Comparison of ENCODE assay signal across 10 cellular contexts in the genomic region with DNA sequence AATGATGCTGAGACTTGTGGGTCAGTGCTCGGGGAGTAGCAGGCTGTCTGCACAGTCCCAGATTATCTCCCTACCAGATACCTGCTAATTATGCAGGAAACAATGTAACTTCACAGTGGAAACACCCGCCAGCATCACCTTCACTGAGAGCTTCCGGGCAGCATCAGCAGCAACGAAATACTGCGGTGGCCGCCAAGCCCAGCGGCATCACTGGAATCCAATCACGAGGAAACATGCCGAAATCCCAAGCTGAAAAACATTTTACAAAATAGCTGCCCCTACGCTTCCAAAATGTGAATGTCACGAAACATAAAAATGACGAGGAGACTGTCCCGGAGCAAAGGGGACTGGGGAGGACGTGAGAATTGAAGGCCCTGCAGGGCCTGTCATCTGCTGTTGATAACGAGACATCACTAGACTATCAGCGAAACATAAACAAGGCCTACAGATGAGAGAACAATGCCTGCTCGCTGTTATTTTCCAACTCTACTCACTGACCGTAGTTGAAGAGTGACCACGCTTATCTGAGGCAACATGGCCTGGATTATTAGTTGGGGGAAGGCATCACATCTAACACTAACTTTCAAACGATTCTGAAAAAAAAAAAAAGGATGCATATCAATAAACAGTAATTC.
DNase-seq lines count a peak whose midpoint lies in the region; ATAC-seq and TF ChIP-seq lines count a peak whose summit lies in the region.
"Had no signal": no experiment of that assay in that cellular context is flagged by ENCODE, and none has a peak within 500 bp of the region (broad histone marks: within the 10 kb centered on the region; RNA-seq: fewer than 3 reads in every experiment).

No MANE protein-coding gene starts in this region.

- no peak overlapping the region for H4K91ac ChIP-seq in H9 (ENCODE audit: insufficient read length, low read depth, low read length)

- H3K4me3 ChIP-seq in adrenal gland (peak overlapping the region in 1 of 4 donors; percentile 43), right atrium auricular region (no peak overlapping the region), skeletal muscle tissue (ENCODE audit: low read length in 3 of 3) (no peak overlapping the region)

- H3T11ph ChIP-seq in H9 (ENCODE audit: low read length), result no peak overlapping the region

- H3K23me2 ChIP-seq in H9 (ENCODE audit: insufficient read length, low read depth, low read length, poor library complexity, severe bottlenecking), result no peaks in the 10 kb centered on the region

- no peak overlapping the region for H4K5ac ChIP-seq in H9 (ENCODE audit: insufficient read length, low read depth, low read length)

- no peak for TF ChIP-seq POLR2A in adrenal gland (IDR thresholded peaks at IDR 0.05)

- no peaks in the 10 kb centered on the region for H3K9me3 ChIP-seq in H9 (ENCODE audit: control insufficient read depth, low read depth, low read length)
- no peaks in the 10 kb centered on the region for H3K9me3 ChIP-seq in adrenal gland (replicated peaks in 1 of 3)
- no peaks in the 10 kb centered on the region for H3K9me3 ChIP-seq in right atrium auricular region
- H3K9me3 ChIP-seq in skeletal muscle tissue (ENCODE audit: control insufficient read depth in 3 of 3, low read length in 3 of 3), result no peaks in the 10 kb centered on the region

- no CpG with 5 or more reads among the region's 20 CpGs for WGBS in H9 (ENCODE audit: extremely low coverage, insufficient read length, low lambda C conversion rate)
- WGBS in adrenal gland, 4 donors, result 89 to 96% (median 92%) methylated on average over 19 to 20 of the region's 20 CpGs

- H4K8ac ChIP-seq in H9 (replicated peaks; ENCODE audit: insufficient read length, low read depth, low read length), result no peak overlapping the region

- H2BK5ac ChIP-seq in H9 (ENCODE audit: insufficient read length, low read length), result no peak overlapping the region

- no peak overlapping the region for H3K27ac ChIP-seq in H9 (ENCODE audit: insufficient read length, low read depth, low read length)
- H3K27ac ChIP-seq in adrenal gland, result peak overlapping the region in 3 of 5 donors; percentile 11 to 95 (median 81)
- peak overlapping the region; percentile 85 to 91 for H3K27ac ChIP-seq in right atrium auricular region
- H3K27ac ChIP-seq in skeletal muscle tissue (ENCODE audit: low read depth, low read length), result peak overlapping the region; percentile 82

- no peak overlapping the region for H3K4ac ChIP-seq in H9 (ENCODE audit: low read depth, low read length)

- peaks cover 9% of the 10 kb centered on the region; the same call in 1 of the 2 replicates for H3K79me2 ChIP-seq in H9 (ENCODE audit: insufficient read depth, low read length)

- H2BK20ac ChIP-seq in H9 (ENCODE audit: low read depth, low read length, poor library complexity, severe bottlenecking), result no peak overlapping the region

- no peak overlapping the region for H2BK120ac ChIP-seq in H9 (ENCODE audit: low read depth, low read length, poor library complexity, severe bottlenecking)

- no peak for ATAC-seq in HG03565 (IDR thresholded peaks at IDR 0.05; ENCODE audit: unreplicated experiment)

- H3K56ac ChIP-seq in H9 (ENCODE audit: insufficient read length, low read depth, low read length), result no peak overlapping the region

- H3K27ac Mint-ChIP-seq in H9, result peak overlapping the region in 1 of 3 experiments; percentile 76; a peak in 2 of 7 replicates

- no peaks in the 10 kb centered on the region for H3K27me3 Mint-ChIP-seq in H9 (ENCODE audit: low read depth)

- in situ Hi-C loops in KBM-7 (cut with MboI; ENCODE audit: low pct_unique_long_range_greater_than_20kb, low sequenced_read_pairs), result no loop called here

- H3K79me1 ChIP-seq in H9 (ENCODE audit: insufficient read depth, low read depth, low read length, poor library complexity, severe bottlenecking), result peaks cover 3% of the 10 kb centered on the region

- TF ChIP-seq CTCF in H9 (conservative IDR thresholded peaks at IDR 0.05) (no peak), adrenal gland (IDR thresholded peaks at IDR 0.05) (no peak), right atrium auricular region (IDR thresholded peaks at IDR 0.05) (no peak)

- H2AK5ac ChIP-seq in H9 (ENCODE audit: insufficient read length, low read length), result no peak overlapping the region

- no peak overlapping the region for H2BK15ac ChIP-seq in H9 (ENCODE audit: low read depth, low read length)

- no peak overlapping the region for H2AFZ ChIP-seq in H9 (ENCODE audit: low read length)

- H3K4me1 ChIP-seq in H9 (ENCODE audit: insufficient read depth, low read length) (no peaks in the 10 kb centered on the region), adrenal gland (replicated peaks in 1 of 2) (peaks cover 36 to 49% of the 10 kb centered on the region in 2 donors), right atrium auricular region (peaks cover 0 to 60% of the 10 kb centered on the region in 2 donors), skeletal muscle tissue (ENCODE audit: control insufficient read depth in 3 of 3, insufficient read depth in 3 of 3, low read length in 3 of 3) (peaks cover 37 to 56% (median 47%) of the 10 kb centered on the region in 3 donors)

- H3K18ac ChIP-seq in H9 (ENCODE audit: insufficient read length, low read depth, low read length), result no peak overlapping the region

- H3K9ac ChIP-seq in H9 (ENCODE audit: extremely low read depth, insufficient read length, low read length) (no peak overlapping the region), skeletal muscle tissue (ENCODE audit: low read depth in 1 of 3, low read length in 3 of 3) (peak overlapping the region in 1 of 3 donors; percentile 84)

- H3K23ac ChIP-seq in H9 (ENCODE audit: insufficient read length, low read depth, low read length), result no peak overlapping the region

- peaks cover 23 to 25% of the 10 kb centered on the region in 2 experiments for H3K9me3 Mint-ChIP-seq in H9

- DNase-seq in H9 (peak; percentile 8), adrenal gland (peak in 5 of 7 donors; percentile 10 to 51 (median 16)), right atrium auricular region (ENCODE audit: low spot score) (no peak), KBM-7 (no peak), NCI-H82 (lab: John Stamatoyannopoulos, UW) (no peak)
- DNase-seq in effector CD4-positive, alpha-beta T cell, result no peak
- DNase-seq: amniotic stem cell, NCI-H2081 had no signal

- H4K20me1 ChIP-seq in H9 (ENCODE audit: control insufficient read depth, insufficient read depth, insufficient read length), result no peaks in the 10 kb centered on the region

- no peak overlapping the region for H3K4me3 Mint-ChIP-seq in H9

- H3K36me3 ChIP-seq in adrenal gland (replicated peaks in 1 of 2) (no peaks in the 10 kb centered on the region), right atrium auricular region (no peaks in the 10 kb centered on the region), skeletal muscle tissue (ENCODE audit: control insufficient read depth in 3 of 3, insufficient read depth in 3 of 3, low read length in 3 of 3) (no peaks in the 10 kb centered on the region)

- H3K4me1 Mint-ChIP-seq in H9, result peaks cover 20 to 25% of the 10 kb centered on the region in 2 experiments

- H3K4me2 ChIP-seq in H9 (ENCODE audit: insufficient read depth, insufficient read length, low read length), result no peak overlapping the region

- no peak overlapping the region for H3K14ac ChIP-seq in H9 (ENCODE audit: insufficient read depth, low read length)

- intact Hi-C loops in adrenal gland (cut with DNase I), result loop anchor here in 1 of 2 donors (10.0 kb wide), 1 partner anchor 77 kb away; no protein-coding TSS in a partner anchor

- H3K36me3 Mint-ChIP-seq in H9 (ENCODE audit: insufficient read depth in 1 of 3, low read depth in 3 of 3), result peaks cover 28 to 45% (median 37%) of the 10 kb centered on the region in 3 experiments

- H2BK12ac ChIP-seq in H9 (ENCODE audit: insufficient read length, low read depth, low read length), result no peak overlapping the region

- H3K27me3 ChIP-seq in H9 (ENCODE audit: insufficient read depth, low read length) (no peaks in the 10 kb centered on the region), adrenal gland (no peaks in the 10 kb centered on the region), right atrium auricular region (no peaks in the 10 kb centered on the region), skeletal muscle tissue (ENCODE audit: control insufficient read depth in 3 of 3, insufficient read depth in 3 of 3, low read length in 3 of 3) (no peaks in the 10 kb centered on the region)

Comparison
In these comparisons a context has a peak if more than half of its experiments do, and no peak if none do; other contexts are left out.
1. DNase-seq: peak in H9 (single experiment) and adrenal gland (5 of 7); none in right atrium auricular region (single experiment), KBM-7 (single experiment), NCI-H82 (single experiment) and effector CD4-positive, alpha-beta T cell (single experiment).